ENCODE assay signal across 24 cellular contexts in the genomic region with DNA sequence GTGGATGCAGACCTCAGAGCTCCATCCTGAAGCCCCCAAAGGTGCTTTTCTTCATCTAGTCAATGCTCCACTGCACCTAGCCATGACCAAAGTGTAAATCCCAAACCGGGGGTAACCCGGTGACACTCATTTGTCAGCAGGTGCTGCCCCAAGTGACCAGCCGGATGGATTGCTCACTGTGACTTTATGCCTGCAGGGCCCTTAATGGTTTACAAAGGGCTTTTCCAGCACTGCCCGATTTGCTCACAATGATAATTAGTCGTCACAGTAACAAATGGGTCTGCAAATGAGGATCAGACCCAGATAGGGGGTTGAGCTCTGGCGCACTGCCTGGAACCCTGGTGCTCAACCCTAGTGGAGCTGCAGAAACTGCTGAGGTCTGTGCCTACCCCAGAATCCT. TPM values are rescaled to one million over a fixed set of nuclear protein-coding genes. Genes with fewer than 3 reads are reported as not detected.
DNase-seq lines count a peak whose midpoint lies in the region; ATAC-seq, FAIRE-seq and TF ChIP-seq lines count a peak whose summit lies in the region.
"Had no signal": no experiment of that assay in that cellular context is flagged by ENCODE, and none has a peak within 500 bp of the region (broad histone marks: within the 10 kb centered on the region; RNA-seq: fewer than 3 reads in every experiment).

No MANE protein-coding gene starts in this region.

- no peak overlapping the region for H3K18ac ChIP-seq in H1 (ENCODE audit: extremely low read depth, low read length)

- no peak for TF ChIP-seq CTCF in H1 (IDR thresholded peaks at IDR 0.05; ENCODE audit: control extremely low read depth in 1 of 3, insufficient read depth in 1 of 3, low read depth in 1 of 3, low read length in 3 of 3)

- no peak overlapping the region for H2BK5ac ChIP-seq in H1 (ENCODE audit: low read depth, low read length)

- peak; percentile 10 for DNase-seq in NCI-H1105 treated with DMSO at 0.1 percent for 48 hours (lab: John Stamatoyannopoulos, UW)
- DNase-seq in NCI-H1105 (lab: John Stamatoyannopoulos, UW) = no peak
- DNase-seq in stimulated activated naive CD8-positive, alpha-beta T cell treated with anti-CD3 and anti-CD28 coated beads, Interleukin-15, amount 100 ng/mL, for 72 hours = no peak
- DNase-seq in H1 (ENCODE audit: low read depth in 1 of 2, low spot score in 2 of 2) = no peak
- no peak for DNase-seq in NCI-H82 (lab: John Stamatoyannopoulos, UW)
- DNase-seq in HTR-8/SVneo (ENCODE audit: insufficient read length, low spot score) = no peak
- DNase-seq: aorta, GM23248, heart left ventricle, IMR-90, posterior cingulate gyrus, thyroid gland had no signal

- H2BK15ac ChIP-seq in H1 (ENCODE audit: low read length) = no peak overlapping the region

- no peak overlapping the region for H3K4me3 Mint-ChIP-seq in stimulated activated naive CD8-positive, alpha-beta T cell treated with anti-CD3 and anti-CD28 coated beads, Interleukin-15, Interleukin-2, amounts not matched to agents 100 ng/mL and 50 ng/mL, for 24 hours
- H3K4me3 Mint-ChIP-seq in stimulated activated naive CD8-positive, alpha-beta T cell treated with anti-CD3 and anti-CD28 coated beads, Interleukin-15, amount 100 ng/mL, for 72 hours = no peak overlapping the region
- H3K4me3 Mint-ChIP-seq: naive thymus-derived CD4-positive, alpha-beta T cell; T-helper 1 cell treated with Interleukin-12 subunit alpha and Interleukin-12 subunit beta and Interleukin-4 antibody, amounts not matched to agents 30 μg/mL and 1 μg/mL, for 36 hours had no signal

- no peak overlapping the region for H3K4me3 ChIP-seq in H1 (ENCODE audit: extremely low read depth in 1 of 4, insufficient read depth in 2 of 4, low read depth in 3 of 4, low read length in 4 of 4)
- H3K4me3 ChIP-seq: GM23248, heart left ventricle, smooth muscle cell, thyroid gland had no signal

- ATAC-seq in stimulated activated naive CD8-positive, alpha-beta T cell treated with anti-CD3 and anti-CD28 coated beads, Interleukin-15, amount 100 ng/mL, for 72 hours = no peak
- ATAC-seq in HG03045 (IDR thresholded peaks at IDR 0.05; ENCODE audit: unreplicated experiment) = no peak
- ATAC-seq: activated CD4-positive, CD25-positive, alpha-beta regulatory T cell treated with anti-CD3 and anti-CD28 coated beads, Interleukin-2, amount 50 U/mL, for 24 hours; heart left ventricle; naive thymus-derived CD4-positive, alpha-beta T cell had no signal

- H3K4me1 Mint-ChIP-seq in stimulated activated naive CD8-positive, alpha-beta T cell treated with anti-CD3 and anti-CD28 coated beads, Interleukin-15, Interleukin-2, amounts not matched to agents 100 ng/mL and 50 ng/mL, for 24 hours (ENCODE audit: low read depth) = peaks cover 88% of the 10 kb centered on the region
- peaks cover 83% of the 10 kb centered on the region for H3K4me1 Mint-ChIP-seq in stimulated activated naive CD8-positive, alpha-beta T cell treated with anti-CD3 and anti-CD28 coated beads, Interleukin-15, amount 100 ng/mL, for 72 hours

- H3K79me1 ChIP-seq in H1 (ENCODE audit: low read depth, low read length) = no peaks in the 10 kb centered on the region

- TF ChIP-seq EP300 in H1 (IDR thresholded peaks at IDR 0.05; ENCODE audit: borderline replicate concordance in 1 of 2, low read depth in 2 of 2, low read length in 2 of 2) = no peak

- H3K27ac Mint-ChIP-seq in stimulated activated naive CD8-positive, alpha-beta T cell treated with anti-CD3 and anti-CD28 coated beads, Interleukin-15, Interleukin-2, amounts not matched to agents 100 ng/mL and 50 ng/mL, for 24 hours = peak overlapping the region; percentile 76
- no peak overlapping the region for H3K27ac Mint-ChIP-seq in stimulated activated naive CD8-positive, alpha-beta T cell treated with anti-CD3 and anti-CD28 coated beads, Interleukin-15, amount 100 ng/mL, for 72 hours

- H2BK20ac ChIP-seq in H1 (ENCODE audit: low read length) = no peak overlapping the region

- H3K36me3 Mint-ChIP-seq in stimulated activated naive CD8-positive, alpha-beta T cell treated with anti-CD3 and anti-CD28 coated beads, Interleukin-15, Interleukin-2, amounts not matched to agents 100 ng/mL and 50 ng/mL, for 24 hours (ENCODE audit: low read depth) = peaks cover 50% of the 10 kb centered on the region

- WGBS in H1 (ENCODE audit: extremely low coverage in 1 of 2, insufficient coverage in 1 of 2, insufficient read length in 1 of 2, insufficient replicate concordance in 2 of 2, low coverage in 1 of 2, low lambda C conversion rate in 2 of 2, missing lambda C conversion rate in 1 of 2), 2 experiments = 86% methylated on average over 6 of the region's 6 CpGs; no CpG with 5 or more reads in 1 of the 2 experiments

- no peak overlapping the region for H3K4ac ChIP-seq in H1 (replicated peaks; ENCODE audit: insufficient read length, low read depth, low read length)

- FAIRE-seq in H1 (lab: Jason Lieb, UNC) (no peak), HTR-8/SVneo (lab: Jason Lieb, UNC) (no peak)
- FAIRE-seq: D721Med, G401.6 had no signal

- no peaks in the 10 kb centered on the region for H3K27me3 ChIP-seq in H1 (replicated peaks in 1 of 4; ENCODE audit: control insufficient read depth in 3 of 4, extremely low read depth in 1 of 4, insufficient read depth in 3 of 4, low read length in 3 of 4)
- H3K27me3 ChIP-seq: heart left ventricle, thyroid gland had no signal

- no peak overlapping the region for H4K8ac ChIP-seq in H1 (ENCODE audit: extremely low read depth, insufficient read depth, low read length)

- no peak overlapping the region for H2AFZ ChIP-seq in H1 (ENCODE audit: low read length)
- H2AFZ ChIP-seq: GM23248 had no signal

- no peaks in the 10 kb centered on the region for H3K23me2 ChIP-seq in H1 (ENCODE audit: low read depth, low read length)

- H3K9me3 Mint-ChIP-seq in stimulated activated naive CD8-positive, alpha-beta T cell treated with anti-CD3 and anti-CD28 coated beads, Interleukin-15, Interleukin-2, amounts not matched to agents 100 ng/mL and 50 ng/mL, for 24 hours = no peaks in the 10 kb centered on the region
- H3K9me3 Mint-ChIP-seq in stimulated activated naive CD8-positive, alpha-beta T cell treated with anti-CD3 and anti-CD28 coated beads, Interleukin-15, amount 100 ng/mL, for 72 hours = no peaks in the 10 kb centered on the region
- H3K9me3 Mint-ChIP-seq: naive thymus-derived CD4-positive, alpha-beta T cell; T-helper 1 cell treated with Interleukin-12 subunit alpha and Interleukin-12 subunit beta and Interleukin-4 antibody, amounts not matched to agents 30 μg/mL and 1 μg/mL, for 36 hours had no signal

- no peak overlapping the region for H2BK120ac ChIP-seq in H1 (replicated peaks; ENCODE audit: low read depth, low read length)

- peak; percentile 10 to 40; a peak in 3 of 4 replicates for TF ChIP-seq RAD21 in H1 (IDR thresholded peaks at IDR 0.05 in 1 of 2, conservative IDR thresholded peaks at IDR 0.05 in 1 of 2; ENCODE audit: low read depth in 2 of 2, low read length in 2 of 2)

- H2BK12ac ChIP-seq in H1 (ENCODE audit: low read depth, low read length) = no peak overlapping the region

- H4K91ac ChIP-seq in H1 (replicated peaks; ENCODE audit: insufficient read length, low read length) = no peak overlapping the region

- no peaks in the 10 kb centered on the region for H3K27me3 Mint-ChIP-seq in stimulated activated naive CD8-positive, alpha-beta T cell treated with anti-CD3 and anti-CD28 coated beads, Interleukin-15, Interleukin-2, amounts not matched to agents 100 ng/mL and 50 ng/mL, for 24 hours
- no peaks in the 10 kb centered on the region for H3K27me3 Mint-ChIP-seq in stimulated activated naive CD8-positive, alpha-beta T cell treated with anti-CD3 and anti-CD28 coated beads, Interleukin-15, amount 100 ng/mL, for 72 hours
- H3K27me3 Mint-ChIP-seq: naive thymus-derived CD4-positive, alpha-beta T cell had no signal

- H3K14ac ChIP-seq in H1 (ENCODE audit: insufficient read length) = no peak overlapping the region

- no peak overlapping the region for H2AK5ac ChIP-seq in H1 (ENCODE audit: low read depth, low read length)

- H4K20me1 ChIP-seq in H1 (replicated peaks in 1 of 2; ENCODE audit: control insufficient read depth in 1 of 2, insufficient read depth in 2 of 2, low read length in 2 of 2) = no peaks in the 10 kb centered on the region

- no peak overlapping the region for H3K56ac ChIP-seq in H1 (replicated peaks; ENCODE audit: insufficient read length, low read depth, low read length)

- H3K4me2 ChIP-seq in H1 (ENCODE audit: insufficient read depth in 1 of 2, low read depth in 2 of 2, low read length in 2 of 2) = no peak overlapping the region
- H3K4me2 ChIP-seq: smooth muscle cell had no signal

- no peak for TF ChIP-seq POLR2A in H1 (IDR thresholded peaks at IDR 0.05; ENCODE audit: control extremely low read depth in 1 of 2, low read depth in 2 of 2, low read length in 2 of 2)

- POLR2A ChIA-PET in H1 (lab: Charles Lee; ENCODE audit: partially characterized antibody) = no interaction called here

- no peaks in the 10 kb centered on the region for H3K9me3 ChIP-seq in H1 (ENCODE audit: insufficient read depth in 2 of 2, low read depth in 1 of 2, low read length in 1 of 2)
- H3K9me3 ChIP-seq: heart left ventricle, thyroid gland had no signal

- CTCF ChIA-PET in H1 (lab: Charles Lee; ENCODE audit: partially characterized antibody) = interaction anchor here (0.7 to 2.9 kb wide), 9 partner anchors 9 to 112 kb away, joined by 3 to 10 read pairs (median 3); no protein-coding TSS in a partner anchor

- H3K79me2 ChIP-seq in H1 (ENCODE audit: control insufficient read depth in 1 of 2, insufficient read depth in 2 of 2, low read length in 2 of 2) = no peaks in the 10 kb centered on the region

- no peak overlapping the region for H3K27ac ChIP-seq in H1 (ENCODE audit: low read depth, low read length)
- H3K27ac ChIP-seq: 22Rv1, GM23248, heart left ventricle, thyroid gland had no signal

- no peaks in the 10 kb centered on the region for H3K4me1 ChIP-seq in H1 (replicated peaks in 1 of 4; ENCODE audit: control insufficient read depth in 3 of 4, insufficient read depth in 4 of 4, low read length in 3 of 4)
- H3K4me1 ChIP-seq: thyroid gland had no signal

- no peaks in the 10 kb centered on the region for H3K36me3 ChIP-seq in H1 (ENCODE audit: control insufficient read depth in 2 of 4, insufficient read depth in 4 of 4, low read length in 3 of 4)
- H3K36me3 ChIP-seq: heart left ventricle, thyroid gland had no signal

- no peak overlapping the region for H3K23ac ChIP-seq in H1 (ENCODE audit: insufficient read length)

- H4K5ac ChIP-seq in H1 (ENCODE audit: insufficient read length, low read depth, low read length) = no peak overlapping the region

- no peak overlapping the region for H3K9ac ChIP-seq in H1 (replicated peaks in 1 of 4; ENCODE audit: extremely low read depth in 1 of 4, low read depth in 3 of 4, low read length in 3 of 4)
- H3K9ac ChIP-seq: GM23248 had no signal

RNA-seq across cellular contexts. Expression of gene CD5, which starts 45.7 kb away (rescaled TPM):
- total RNA-seq in H1 (2021; fragmentation: NEBNext Ultra II Directional; extraction: Animal tissue kit (Norgen Biotek cat#: 25700)) = not detected in 2 replicates
- polyA plus RNA-seq in H1 (2011; rRNA removed) = not detected in 2 replicates
- not detected for polyA plus RNA-seq in H1 (2011; cell fraction: cytosol; rRNA removed)
- not detected for polyA plus RNA-seq in H1 (2011; cell fraction: nucleus; rRNA removed)
- polyA plus RNA-seq in H1 (2012, experiment 1 of 2) = not detected in 4 replicates
- polyA plus RNA-seq in H1 (2012, experiment 2 of 2) = not detected
- not detected for polyA plus RNA-seq in H1 (2013, experiment 1 of 2)
- polyA plus RNA-seq in H1 (2013, experiment 2 of 2) = not detected
- not detected in 2 replicates for polyA minus RNA-seq in H1 (2011; rRNA and poly(A)+ RNA removed)
- polyA minus RNA-seq in H1 (2011; cell fraction: cytosol; rRNA and poly(A)+ RNA removed) = not detected
- not detected for polyA minus RNA-seq in H1 (2011; cell fraction: nucleus; rRNA and poly(A)+ RNA removed)
- total RNA-seq: cerebellum, GM23248, IMR-90, lung microvascular endothelial cell, smooth muscle cell had no signal
- polyA plus RNA-seq: BJ, GM23248, IMR-90 had no signal
